Comparison of ENCODE assay signal across 3 cellular contexts in genomic region chr5:69001605-69002004, GRCh38.
TF ChIP-seq lines count a peak whose summit lies in the region.

No MANE protein-coding gene starts in this region.

TF ChIP-seq in GM23338, 12 proteins besides CTCF, POLR2A, EP300 and RAD21 (continued from another document and continues in another):
- TF ChIP-seq ETS1 (IDR thresholded peaks at IDR 0.05) (no peak), ZNF331 (CRISPR knock-in tag; IDR thresholded peaks at IDR 0.05; ENCODE audit: low read depth) (no peak), ZNF462 (CRISPR knock-in tag; IDR thresholded peaks at IDR 0.05) (no peak), STAT1 (IDR thresholded peaks at IDR 0.05; ENCODE audit: unreplicated experiment) (no peak), EZH2phosphoT487 (IDR thresholded peaks at IDR 0.05; ENCODE audit: unreplicated experiment) (no peak)

TF ChIP-seq in SK-N-SH treated with all-trans-retinoic acid at 6 μM for 48 hours, 23 proteins besides CTCF, POLR2A, EP300 and RAD21 (continued from another document):
- TF ChIP-seq PATZ1 (CRISPR knock-in tag; IDR thresholded peaks at IDR 0.05; ENCODE audit: borderline replicate concordance) (no peak), ZC3H10 (CRISPR knock-in tag; IDR thresholded peaks at IDR 0.05) (no peak)
TF ChIP-seq in SK-N-SH treated with all-trans-retinoic acid at 6 μM for 48 hours: peak in this region for 0.

TF ChIP-seq in H1, 55 proteins besides CTCF, POLR2A, EP300 and RAD21 (continued from another document):
- TF ChIP-seq KDM1A (IDR thresholded peaks at IDR 0.05; ENCODE audit: borderline replicate concordance, low read length) (no peak), SRF (IDR thresholded peaks at IDR 0.05; ENCODE audit: low read depth, low read length) (no peak), E2F6 (IDR thresholded peaks at IDR 0.05) (no peak)
